ENCODE assay signal across 2 cellular contexts in genomic region chr6:169019727-169020491, GRCh38.
TF ChIP-seq lines count a peak whose summit lies in the region.

No MANE protein-coding gene starts in this region.

TF ChIP-seq in HepG2, 621 proteins besides CTCF, POLR2A, EP300 and RAD21 (continued from another document):
- TF ChIP-seq MNT (IDR thresholded peaks at IDR 0.05), result peak; percentile 77

TF ChIP-seq in SK-N-SH, 30 proteins besides CTCF, POLR2A, EP300 and RAD21 (continued from another document):
- TF ChIP-seq IRF3 (IDR thresholded peaks at IDR 0.05; ENCODE audit: low read depth, low read length) (no peak), FOXJ3 (CRISPR knock-in tag; IDR thresholded peaks at IDR 0.05) (no peak), JUND (IDR thresholded peaks at IDR 0.05) (no peak), MEF2A (IDR thresholded peaks at IDR 0.05; ENCODE audit: borderline replicate concordance, low read depth) (no peak), CHD2 (IDR thresholded peaks at IDR 0.05; ENCODE audit: low read length, partially characterized antibody) (no peak), FOXM1 (IDR thresholded peaks at IDR 0.05; ENCODE audit: low read depth) (no peak), ZBTB33 (IDR thresholded peaks at IDR 0.05; ENCODE audit: borderline replicate concordance, low read depth) (no peak), EZH2phosphoT487 (IDR thresholded peaks at IDR 0.05; ENCODE audit: borderline replicate concordance, low read depth) (no peak)
